10 cellular contexts compared by ENCODE assay signal in the genomic region with DNA sequence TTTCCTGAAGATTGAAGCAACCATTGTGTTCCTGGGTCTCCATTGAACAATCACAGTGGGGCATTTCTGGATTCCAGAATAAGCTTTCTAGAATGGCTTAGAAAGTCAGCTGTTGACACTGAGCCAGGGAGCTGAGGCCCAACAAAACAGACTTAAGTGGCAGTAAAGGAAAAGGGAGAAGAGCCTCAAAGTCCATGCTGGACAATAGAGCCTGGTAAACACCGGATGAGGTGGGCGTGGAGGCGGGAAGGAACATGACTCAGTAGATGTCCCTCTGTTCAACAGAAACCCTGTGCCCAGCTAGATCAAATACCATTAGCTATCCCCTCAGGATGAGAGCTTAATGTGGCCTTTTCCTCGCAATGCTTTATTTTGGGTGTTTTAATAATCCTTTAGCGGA. TPM values are rescaled to one million over a fixed set of nuclear protein-coding genes. Genes with fewer than 3 reads are reported as not detected.
DNase-seq lines count a peak whose midpoint lies in the region; ATAC-seq and TF ChIP-seq lines count a peak whose summit lies in the region.
"Had no signal": no experiment of that assay in that cellular context is flagged by ENCODE, and none has a peak within 500 bp of the region (broad histone marks: within the 10 kb centered on the region; RNA-seq: fewer than 3 reads in every experiment).

No MANE protein-coding gene starts in this region.

- H3K36me3 ChIP-seq in ascending aorta = peaks cover 71 to 86% of the 10 kb centered on the region in 2 donors
- no peaks in the 10 kb centered on the region for H3K36me3 ChIP-seq in parathyroid adenoma (ENCODE audit: control insufficient read depth, insufficient read depth, low read length)
- peaks cover 93% of the 10 kb centered on the region for H3K36me3 ChIP-seq in SJCRH30

- H3K4me3 ChIP-seq in AG10803 (ENCODE audit: low read length) = no peak overlapping the region
- H3K4me3 ChIP-seq in ascending aorta = peak overlapping the region in 1 of 2 donors; percentile 1
- H3K4me3 ChIP-seq in parathyroid adenoma (ENCODE audit: low read depth, low read length) = no peak overlapping the region
- H3K4me3 ChIP-seq in SJCRH30 = no peak overlapping the region

- DNase-seq in AG10803 (ENCODE audit: low read depth) = peak; percentile 61
- DNase-seq in ascending aorta (ENCODE audit: low spot score in 2 of 2) = peak in 1 of 2 donors; percentile 84
- DNase-seq in glomerular endothelial cell (ENCODE audit: extremely low read depth, low read depth, low spot score) = peak; percentile 91
- no peak for DNase-seq in midbrain (lab: John Stamatoyannopoulos, UW)
- no peak for DNase-seq in SJCRH30
- DNase-seq: activated CD4-positive, alpha-beta T cell treated with anti-CD3 and anti-CD28 coated beads, Interleukin-2, amount 10 ng/mL, durations not matched to agents 24 days and 14 days; amygdala had no signal

- H3K9me3 ChIP-seq in ascending aorta = no peaks in the 10 kb centered on the region
- no peaks in the 10 kb centered on the region for H3K9me3 ChIP-seq in parathyroid adenoma (ENCODE audit: control insufficient read depth, low read length)
- H3K9me3 ChIP-seq in SJCRH30 (replicated peaks) = no peaks in the 10 kb centered on the region

- H2AFZ ChIP-seq in parathyroid adenoma = no peak overlapping the region

- H3K27me3 ChIP-seq in ascending aorta = no peaks in the 10 kb centered on the region
- no peaks in the 10 kb centered on the region for H3K27me3 ChIP-seq in parathyroid adenoma (ENCODE audit: control insufficient read depth, insufficient read depth, low read length)
- no peaks in the 10 kb centered on the region for H3K27me3 ChIP-seq in SJCRH30

- H3K79me2 ChIP-seq in parathyroid adenoma = no peaks in the 10 kb centered on the region

- ATAC-seq in GM18517 (IDR thresholded peaks at IDR 0.05; ENCODE audit: unreplicated experiment) = no peak
- ATAC-seq in HG03159 (IDR thresholded peaks at IDR 0.05; ENCODE audit: unreplicated experiment) = no peak

- no peak overlapping the region for H3K9ac ChIP-seq in parathyroid adenoma

- H3K4me1 ChIP-seq in ascending aorta (peaks cover 63 to 97% of the 10 kb centered on the region in 2 donors), parathyroid adenoma (peaks cover 23% of the 10 kb centered on the region), SJCRH30 (peaks cover 14% of the 10 kb centered on the region)

- H3K4me2 ChIP-seq in parathyroid adenoma (ENCODE audit: low read length) = no peak overlapping the region

- no peak for TF ChIP-seq CTCF in AG10803 (conservative IDR thresholded peaks at IDR 0.05; ENCODE audit: low read length)
- no peak for TF ChIP-seq CTCF in ascending aorta (IDR thresholded peaks at IDR 0.05)
- TF ChIP-seq CTCF in parathyroid adenoma (IDR thresholded peaks at IDR 0.05) = no peak

- intact Hi-C loops in ascending aorta (cut with DNase I) = loop anchor here (2.0 to 10.0 kb wide), 3 partner anchors 13 to 1537 kb away; no protein-coding TSS in a partner anchor

- H3K27ac ChIP-seq in ascending aorta (peak overlapping the region; percentile 93 to 98), parathyroid adenoma (peak overlapping the region; percentile 67), SJCRH30 (no peak overlapping the region)

RNA-seq across cellular contexts. Expression of a gene that starts 14.7 kb away (rescaled TPM):
- 935 TPM for total RNA-seq in ascending aorta
- total RNA-seq in glomerular endothelial cell = 2,016 and 3,575 TPM in 2 replicates
- total RNA-seq in SJCRH30 (2014; rRNA removed; shearing (Covaris generic)) = 1,211 and 1,265 TPM in 2 replicates
- total RNA-seq: activated CD4-positive, alpha-beta T cell treated with anti-CD3 and anti-CD28 coated beads, Interleukin-2, amount 10 ng/mL, durations not matched to agents 24 days and 14 days had no signal

Comparison
In these comparisons a context has a peak if more than half of its experiments do, and no peak if none do; other contexts are left out.
1. DNase-seq: peak in AG10803 (single experiment) and glomerular endothelial cell (single experiment); none in midbrain (single experiment) and SJCRH30 (0 of 2).